Comparison of ENCODE assay signal across 2 cellular contexts in the genomic region with DNA sequence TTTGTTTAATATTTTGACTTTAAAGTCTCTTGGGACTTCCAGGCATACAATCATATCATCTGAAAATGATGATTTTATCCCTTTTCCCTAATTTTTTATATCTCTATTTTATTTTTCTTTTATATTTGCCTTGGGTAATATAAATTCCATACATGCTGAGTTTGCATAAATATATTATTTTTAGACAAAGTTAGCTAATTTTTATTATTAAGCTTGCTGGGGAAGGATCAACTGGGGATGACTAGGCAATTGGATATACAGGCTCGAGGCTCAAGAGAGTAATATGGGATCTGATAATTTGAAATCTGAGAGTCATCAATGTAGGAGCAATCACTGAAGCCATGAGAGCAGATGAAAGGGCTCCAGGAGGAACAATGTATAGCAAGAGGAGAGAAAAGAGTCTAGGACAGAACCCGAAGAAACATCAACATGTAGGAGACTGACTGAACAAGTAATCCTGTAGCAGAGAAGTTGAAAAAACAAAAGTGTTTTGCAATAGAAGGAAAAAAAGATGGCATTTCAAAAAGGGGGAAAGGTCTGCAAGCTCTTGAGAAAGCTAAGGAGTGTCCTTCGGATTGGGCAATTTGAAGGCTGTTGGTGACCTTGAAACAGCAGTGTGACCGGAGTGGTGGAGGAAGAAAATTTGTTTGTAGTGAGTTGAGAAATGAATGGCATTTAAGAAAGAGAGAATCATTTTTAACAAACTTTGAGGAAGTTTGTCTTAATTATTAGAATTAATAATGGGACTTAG.
TF ChIP-seq lines count a peak whose summit lies in the region.

No MANE protein-coding gene starts in this region.

TF ChIP-seq in HepG2, 621 proteins besides CTCF, POLR2A, EP300 and RAD21:
- TF ChIP-seq, protein P1, sequence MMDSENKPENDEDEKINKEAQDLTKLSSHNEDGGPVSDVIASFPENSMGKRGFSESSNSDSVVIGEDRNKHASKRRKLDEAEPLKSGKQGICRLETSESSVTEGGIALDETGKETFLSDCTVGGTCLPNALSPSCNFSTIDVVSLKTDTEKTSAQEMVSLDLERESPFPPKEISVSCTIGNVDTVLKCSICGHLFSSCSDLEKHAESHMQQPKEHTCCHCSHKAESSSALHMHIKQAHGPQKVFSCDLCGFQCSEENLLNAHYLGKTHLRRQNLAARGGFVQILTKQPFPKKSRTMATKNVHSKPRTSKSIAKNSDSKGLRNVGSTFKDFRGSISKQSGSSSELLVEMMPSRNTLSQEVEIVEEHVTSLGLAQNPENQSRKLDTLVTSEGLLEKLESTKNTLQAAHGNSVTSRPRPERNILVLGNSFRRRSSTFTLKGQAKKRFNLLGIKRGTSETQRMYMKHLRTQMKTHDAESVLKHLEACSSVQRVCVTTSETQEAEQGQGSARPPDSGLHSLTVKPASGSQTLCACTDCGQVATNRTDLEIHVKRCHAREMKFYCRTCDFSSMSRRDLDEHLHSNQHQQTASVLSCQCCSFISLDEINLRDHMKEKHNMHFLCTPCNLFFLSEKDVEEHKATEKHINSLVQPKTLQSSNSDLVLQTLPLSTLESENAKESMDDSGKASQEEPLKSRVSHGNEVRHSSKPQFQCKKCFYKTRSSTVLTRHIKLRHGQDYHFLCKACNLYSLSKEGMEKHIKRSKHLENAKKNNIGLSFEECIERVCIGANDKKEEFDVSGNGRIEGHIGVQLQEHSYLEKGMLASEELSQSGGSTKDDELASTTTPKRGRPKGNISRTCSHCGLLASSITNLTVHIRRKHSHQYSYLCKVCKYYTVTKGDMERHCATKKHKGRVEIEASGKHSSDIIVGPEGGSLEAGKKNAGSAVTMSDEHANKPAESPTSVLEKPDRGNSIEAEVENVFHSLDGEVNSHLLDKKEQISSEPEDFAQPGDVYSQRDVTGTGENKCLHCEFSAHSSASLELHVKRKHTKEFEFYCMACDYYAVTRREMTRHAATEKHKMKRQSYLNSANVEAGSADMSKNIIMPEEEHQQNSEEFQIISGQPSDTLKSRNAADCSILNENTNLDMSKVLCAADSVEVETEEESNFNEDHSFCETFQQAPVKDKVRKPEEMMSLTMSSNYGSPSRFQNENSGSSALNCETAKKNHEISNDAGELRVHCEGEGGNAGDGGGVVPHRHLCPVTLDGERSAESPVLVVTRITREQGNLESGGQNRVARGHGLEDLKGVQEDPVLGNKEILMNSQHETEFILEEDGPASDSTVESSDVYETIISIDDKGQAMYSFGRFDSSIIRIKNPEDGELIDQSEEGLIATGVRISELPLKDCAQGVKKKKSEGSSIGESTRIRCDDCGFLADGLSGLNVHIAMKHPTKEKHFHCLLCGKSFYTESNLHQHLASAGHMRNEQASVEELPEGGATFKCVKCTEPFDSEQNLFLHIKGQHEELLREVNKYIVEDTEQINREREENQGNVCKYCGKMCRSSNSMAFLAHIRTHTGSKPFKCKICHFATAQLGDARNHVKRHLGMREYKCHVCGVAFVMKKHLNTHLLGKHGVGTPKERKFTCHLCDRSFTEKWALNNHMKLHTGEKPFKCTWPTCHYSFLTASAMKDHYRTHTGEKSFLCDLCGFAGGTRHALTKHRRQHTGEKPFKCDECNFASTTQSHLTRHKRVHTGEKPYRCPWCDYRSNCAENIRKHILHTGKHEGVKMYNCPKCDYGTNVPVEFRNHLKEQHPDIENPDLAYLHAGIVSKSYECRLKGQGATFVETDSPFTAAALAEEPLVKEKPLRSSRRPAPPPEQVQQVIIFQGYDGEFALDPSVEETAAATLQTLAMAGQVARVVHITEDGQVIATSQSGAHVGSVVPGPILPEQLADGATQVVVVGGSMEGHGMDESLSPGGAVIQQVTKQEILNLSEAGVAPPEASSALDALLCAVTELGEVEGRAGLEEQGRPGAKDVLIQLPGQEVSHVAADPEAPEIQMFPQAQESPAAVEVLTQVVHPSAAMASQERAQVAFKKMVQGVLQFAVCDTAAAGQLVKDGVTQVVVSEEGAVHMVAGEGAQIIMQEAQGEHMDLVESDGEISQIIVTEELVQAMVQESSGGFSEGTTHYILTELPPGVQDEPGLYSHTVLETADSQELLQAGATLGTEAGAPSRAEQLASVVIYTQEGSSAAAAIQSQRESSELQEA (CRISPR knock-in tag; IDR thresholded peaks at IDR 0.05; ENCODE audit: not compliant biosample characterization), result no peak
- TF ChIP-seq HNRNPL (IDR thresholded peaks at IDR 0.05; ENCODE audit: low read depth, low read length) (no peak), MIER2 (CRISPR knock-in tag; IDR thresholded peaks at IDR 0.05) (no peak), ZC3H13 (CRISPR knock-in tag; IDR thresholded peaks at IDR 0.05) (no peak), MAFK (conservative IDR thresholded peaks at IDR 0.05 in 1 of 2, IDR thresholded peaks at IDR 0.05 in 1 of 2; ENCODE audit: low read length in 2 of 2) (peak; percentile 49 to 83; a peak in 3 of 4 replicates), ISL2 (CRISPR knock-in tag; IDR thresholded peaks at IDR 0.05) (no peak), MAFF (IDR thresholded peaks at IDR 0.05; ENCODE audit: low read depth, low read length) (peak; percentile 69), ZKSCAN8 (CRISPR knock-in tag; IDR thresholded peaks at IDR 0.05; ENCODE audit: borderline replicate concordance) (no peak), GATA4 (IDR thresholded peaks at IDR 0.05; ENCODE audit: borderline replicate concordance, low read depth) (no peak)
TF ChIP-seq in HepG2: peak in this region for 2.

TF ChIP-seq in HEK293T, 16 proteins besides CTCF, POLR2A, EP300 and RAD21:
- no peak for TF ChIP-seq FOXM1 (IDR thresholded peaks at IDR 0.05; ENCODE audit: borderline replicate concordance)
- no peak for TF ChIP-seq TARDBP (IDR thresholded peaks at IDR 0.05)
- TF ChIP-seq ELF4 (IDR thresholded peaks at IDR 0.05), result no peak
- TF ChIP-seq CTBP1 (IDR thresholded peaks at IDR 0.05; ENCODE audit: borderline replicate concordance), result no peak
- TF ChIP-seq ARNT (IDR thresholded peaks at IDR 0.05), result no peak
- no peak for TF ChIP-seq FOXA1 (IDR thresholded peaks at IDR 0.05)
- TF ChIP-seq NFRKB (IDR thresholded peaks at IDR 0.05), result no peak
TF ChIP-seq in HEK293T: peak in this region for 0.
